In genomic region chr19:48963371-48964204, GRCh38 we compare ENCODE assay signal across 9 cellular contexts. TPM values are rescaled to one million over a fixed set of nuclear protein-coding genes. Genes with fewer than 3 reads are reported as not detected.
DNase-seq lines count a peak whose midpoint lies in the region; ATAC-seq lines count a peak whose summit lies in the region.
"Had no signal": no experiment of that assay in that cellular context is flagged by ENCODE, and none has a peak within 500 bp of the region (broad histone marks: within the 10 kb centered on the region; RNA-seq: fewer than 3 reads in every experiment).

No MANE protein-coding gene starts in this region.

- ATAC-seq in HG02642 (IDR thresholded peaks at IDR 0.05; ENCODE audit: poor library complexity, unreplicated experiment), result no peak
- ATAC-seq in GM18498 (IDR thresholded peaks at IDR 0.05; ENCODE audit: unreplicated experiment), result no peak

- DNase-seq in HuH-7.5 (ENCODE audit: low spot score) (peak; percentile 91), cerebellum (ENCODE audit: low spot score) (peak; percentile 58), kidney tubule cell (ENCODE audit: low spot score) (peak; percentile 89)
- DNase-seq in activated CD4-positive, CD25-positive, alpha-beta regulatory T cell treated with anti-CD3 and anti-CD28 coated beads, Interleukin-2, amount 50 U/mL, for 16 hours (ENCODE audit: low read depth, low spot score), result peak; percentile 34
- DNase-seq in stimulated activated CD4-positive, alpha-beta T cell treated with anti-CD3 and anti-CD28 coated beads, Interleukin-15, amount 100 ng/mL, for 48 hours (ENCODE audit: low read depth in 2 of 2), result peak; percentile 53 to 59

- H3K4me3 ChIP-seq in GM08714 (ENCODE audit: low read length), result peak overlapping the region; percentile 13; the same call in 1 of the 2 replicates

RNA-seq across cellular contexts. Expression of gene FTL, which starts 1.5 kb away (rescaled TPM):
- 397 TPM for total RNA-seq in cerebellum

RNA-seq across cellular contexts. Expression of gene BAX, which starts 8.9 kb away (rescaled TPM):
- 8.0 TPM for total RNA-seq in cerebellum

RNA-seq across cellular contexts. Expression of gene GYS1, which starts 29.5 kb away (rescaled TPM):
- 19.0 TPM for total RNA-seq in cerebellum

RNA-seq across cellular contexts. Expression of gene DHDH, which starts 30.1 kb away (rescaled TPM):
- total RNA-seq in cerebellum, result not detected
- total RNA-seq: glomerular endothelial cell had no signal

RNA-seq across cellular contexts. Expression of gene RUVBL2, which starts 30.1 kb away (rescaled TPM):
- 59.0 TPM for total RNA-seq in cerebellum

Comparison
In these comparisons a context has a peak if more than half of its experiments do, and no peak if none do; other contexts are left out.
1. DNase-seq: peak in every context shown above with its lines; median percentile 91 in HuH-7.5; 89 in kidney tubule cell; 58 in cerebellum; 56 in stimulated activated CD4-positive, alpha-beta T cell treated with anti-CD3 and anti-CD28 coated beads, Interleukin-15, amount 100 ng/mL, for 48 hours; 34 in activated CD4-positive, CD25-positive, alpha-beta regulatory T cell treated with anti-CD3 and anti-CD28 coated beads, Interleukin-2, amount 50 U/mL, for 16 hours.